Comparison of ENCODE assay signal across 21 cellular contexts in genomic region chr9:75282047-75282446, GRCh38.
DNase-seq lines count a peak whose midpoint lies in the region; ATAC-seq, FAIRE-seq and TF ChIP-seq lines count a peak whose summit lies in the region.
"Had no signal": no experiment of that assay in that cellular context is flagged by ENCODE, and none has a peak within 500 bp of the region (broad histone marks: within the 10 kb centered on the region; RNA-seq: fewer than 3 reads in every experiment).

No MANE protein-coding gene starts in this region.

- H3K4me2 ChIP-seq in HepG2 (ENCODE audit: low read depth, low read length) (no peak overlapping the region), K562 (ENCODE audit: insufficient read depth, low read length) (no peak overlapping the region)
- H3K4me2 ChIP-seq: BLaER1 had no signal

- H3K4me1 ChIP-seq in HepG2 (ENCODE audit: insufficient read depth, low read length) (no peaks in the 10 kb centered on the region), right lobe of liver (no peaks in the 10 kb centered on the region), K562 (replicated peaks in 1 of 2; ENCODE audit: control insufficient read depth in 2 of 2, insufficient read depth in 2 of 2, low read length in 2 of 2) (no peaks in the 10 kb centered on the region), kidney (ENCODE audit: control insufficient read depth in 1 of 2, insufficient read depth in 1 of 2, low read depth in 1 of 2, low read length in 2 of 2) (no peaks in the 10 kb centered on the region)
- H3K4me1 ChIP-seq: BE2C, Caco-2 had no signal

- CTCF ChIA-PET in HepG2 (lab: Yijun Ruan, JAX; ENCODE audit: low intra/inter-chr PET ratio, low total read pairs), result no interaction called here
- CTCF ChIA-PET in K562 (lab: Yijun Ruan, JAX; ENCODE audit: low intra/inter-chr PET ratio), result no interaction called here

- in situ Hi-C loops in HepG2 (cut with HindIII; ENCODE audit: extremely low pct_ligation_motif_present, low pct_unique_long_range_greater_than_20kb) (loop anchor here (25.0 kb wide), 1 partner anchor 555 kb away; no protein-coding TSS in a partner anchor), K562 (cut with MboI) (no loop called here)

- TF ChIP-seq EP300 in HepG2 (IDR thresholded peaks at IDR 0.05; ENCODE audit: low read depth in 2 of 2, low read length in 2 of 2), result no peak
- no peak for TF ChIP-seq EP300 in HepG2 (CRISPR knock-in tag; IDR thresholded peaks at IDR 0.05; ENCODE audit: borderline replicate concordance)
- TF ChIP-seq EP300 in K562 (IDR thresholded peaks at IDR 0.05; ENCODE audit: low read length), result no peak

- TF ChIP-seq CTCF in HepG2 (CRISPR knock-in tag; IDR thresholded peaks at IDR 0.05) (no peak), right lobe of liver (IDR thresholded peaks at IDR 0.05) (no peak), K562 (IDR thresholded peaks at IDR 0.05 in 2 of 3, conservative IDR thresholded peaks at IDR 0.05 in 1 of 3; ENCODE audit: insufficient read depth in 2 of 3, low read depth in 1 of 3, low read length in 3 of 3) (no peak), kidney (IDR thresholded peaks at IDR 0.05; ENCODE audit: borderline replicate concordance, extremely low read depth, insufficient read depth) (no peak)

- H3K36me3 ChIP-seq in HepG2 (replicated peaks in 1 of 2; ENCODE audit: control insufficient read depth in 1 of 2, insufficient read depth in 2 of 2, low read length in 2 of 2) (no peaks in the 10 kb centered on the region), right lobe of liver (no peaks in the 10 kb centered on the region), K562 (ENCODE audit: control insufficient read depth, insufficient read depth, low read length) (no peaks in the 10 kb centered on the region), kidney (ENCODE audit: control insufficient read depth in 1 of 2, insufficient read depth in 2 of 2, low read length in 2 of 2) (no peaks in the 10 kb centered on the region)
- H3K36me3 ChIP-seq: BE2C, BLaER1 had no signal

- BruUV-seq in HepG2 (replicated peaks; lab: Mats Ljungman, UMichigan) (no TSS peak), K562 (replicated peaks; lab: Mats Ljungman, UMichigan) (no TSS peak)

- H3K9me3 ChIP-seq in HepG2 (ENCODE audit: low read length), result no peaks in the 10 kb centered on the region
- no peaks in the 10 kb centered on the region for H3K9me3 ChIP-seq in right lobe of liver
- no peaks in the 10 kb centered on the region for H3K9me3 ChIP-seq in K562 (replicated peaks; ENCODE audit: control insufficient read depth, insufficient read depth, low read depth, low read length)
- H3K9me3 ChIP-seq in kidney (ENCODE audit: control insufficient read depth in 1 of 2, low read length in 2 of 2), result peaks cover 0 to 3% of the 10 kb centered on the region in 2 donors
- H3K9me3 ChIP-seq: BE2C, Caco-2 had no signal

- H3K4me3 ChIP-seq in HepG2 (replicated peaks in 1 of 3; ENCODE audit: insufficient read depth in 1 of 3, low read depth in 2 of 3, low read length in 3 of 3) (no peak overlapping the region), right lobe of liver (no peak overlapping the region), K562 (no peak overlapping the region), kidney (ENCODE audit: low read length in 2 of 2) (no peak overlapping the region)
- H3K4me3 ChIP-seq: BLaER1 had no signal

- 6% methylated on average over 1 of the region's 1 CpG for WGBS in HepG2 (ENCODE audit: low lambda C conversion rate)
- 91% methylated on average over 1 of the region's 1 CpG for WGBS in right lobe of liver (ENCODE audit: insufficient coverage, low coverage, low lambda C conversion rate, missing lambda C conversion rate)
- 0% methylated on average over 1 of the region's 1 CpG for WGBS in K562 (ENCODE audit: insufficient coverage, low coverage, missing lambda C conversion rate)

- POLR2A ChIA-PET in HepG2 (lab: Yijun Ruan, JAX) (interaction anchor here (0.5 kb wide), 1 partner anchor 1196 kb away, joined by 3 read pairs; no protein-coding TSS in a partner anchor), K562 (lab: Yijun Ruan, JAX) (no interaction called here)

- H3K9me1 ChIP-seq in K562 (ENCODE audit: control insufficient read depth, insufficient read depth, low read length), result no peaks in the 10 kb centered on the region

- TF ChIP-seq POLR2A in HepG2 (IDR thresholded peaks at IDR 0.05; ENCODE audit: insufficient read depth in 1 of 2, low read depth in 2 of 2, low read length in 2 of 2) (no peak), right lobe of liver (IDR thresholded peaks at IDR 0.05) (no peak), K562 (conservative IDR thresholded peaks at IDR 0.05) (no peak)

- DNase-seq in HepG2 (ENCODE audit: low spot score) (no peak), right lobe of liver (no peak), K562 (ENCODE audit: extremely low read depth in 1 of 4, low spot score in 3 of 4) (no peak), kidney (no peak), C1 segment of cervical spinal cord (lab: John Stamatoyannopoulos, UW) (no peak), EL (no peak)
- DNase-seq: ACHN; BE2C; Caco-2; Calu3; CD4-positive, alpha-beta T cell; CD8-positive, alpha-beta T cell; DMS79 treated with DMSO at 0.1 percent for 48 hours; GF-D8 had no signal

- ATAC-seq in HepG2 (no peak), right lobe of liver (no peak), K562 (no peak)
- ATAC-seq: CD8-positive, alpha-beta T cell had no signal

- H3K79me2 ChIP-seq in HepG2 (ENCODE audit: insufficient read depth, low read length) (no peaks in the 10 kb centered on the region), K562 (ENCODE audit: control insufficient read depth, insufficient read depth, low read length) (no peaks in the 10 kb centered on the region)

- TF ChIP-seq RAD21 in HepG2 (CRISPR knock-in tag; IDR thresholded peaks at IDR 0.05) (no peak), K562 (CRISPR knock-in tag; conservative IDR thresholded peaks at IDR 0.05 in 1 of 2, IDR thresholded peaks at IDR 0.05 in 1 of 2) (no peak)

- H4K20me1 ChIP-seq in HepG2 (ENCODE audit: insufficient read depth, low read length) (no peaks in the 10 kb centered on the region), K562 (replicated peaks; ENCODE audit: control insufficient read depth, insufficient read depth, low read length) (no peaks in the 10 kb centered on the region)
- H4K20me1 ChIP-seq: BLaER1 had no signal

- H2AFZ ChIP-seq in HepG2 (ENCODE audit: low read length) (no peak overlapping the region), K562 (ENCODE audit: low read depth, low read length) (no peak overlapping the region)

- no peaks in the 10 kb centered on the region for H3K27me3 ChIP-seq in HepG2 (ENCODE audit: control insufficient read depth in 1 of 2, insufficient read depth in 2 of 2, low read length in 2 of 2)
- no peaks in the 10 kb centered on the region for H3K27me3 ChIP-seq in right lobe of liver
- no peaks in the 10 kb centered on the region for H3K27me3 ChIP-seq in K562 (ENCODE audit: control insufficient read depth in 2 of 2, insufficient read depth in 2 of 2, low read length in 2 of 2)
- H3K27me3 ChIP-seq: BE2C, BLaER1 had no signal

- H3K27ac ChIP-seq in HepG2 (ENCODE audit: extremely low read length, insufficient read depth, low read length) (no peak overlapping the region), right lobe of liver (no peak overlapping the region), K562 (ENCODE audit: extremely low read depth, low read depth, low read length) (no peak overlapping the region), kidney (ENCODE audit: low read depth in 2 of 2, low read length in 2 of 2) (no peak overlapping the region)
- H3K27ac ChIP-seq: 22Rv1, BLaER1, C4-2B had no signal

- H3K9ac ChIP-seq in HepG2 (ENCODE audit: insufficient read depth, low read depth, low read length), result no peak overlapping the region
- no peak overlapping the region for H3K9ac ChIP-seq in K562 (ENCODE audit: insufficient read depth in 1 of 2, low read depth in 2 of 2, low read length in 2 of 2)
- H3K9ac ChIP-seq in kidney (ENCODE audit: low read length in 2 of 2), result no peak overlapping the region
- H3K9ac ChIP-seq: BLaER1 had no signal

- intact Hi-C loops in HepG2 (cut with micrococcal nuclease; ENCODE audit: unreplicated experiment), result no loop called here
- intact Hi-C loops in right lobe of liver (cut with DNase I), result no loop called here
- intact Hi-C loops in K562 (cut with micrococcal nuclease), result no loop called here
- intact Hi-C loops in kidney (cut with DNase I), result no loop called here

- no peak for FAIRE-seq in HepG2 (lab: Jason Lieb, UNC)
- FAIRE-seq in K562 (lab: Jason Lieb, UNC), result no peak
- peak; percentile 47 for FAIRE-seq in kidney (lab: Jason Lieb, UNC)
- FAIRE-seq: D721Med, G401.6, GM12891, GM19239 had no signal

TF ChIP-seq in HepG2, 621 proteins besides CTCF, POLR2A, EP300 and RAD21 (continues in another document):
- no peak for TF ChIP-seq ZNF710 (CRISPR knock-in tag; IDR thresholded peaks at IDR 0.05; ENCODE audit: borderline replicate concordance)

TF ChIP-seq in K562, 482 proteins besides CTCF, POLR2A, EP300 and RAD21:
- TF ChIP-seq HLTF (IDR thresholded peaks at IDR 0.05) (no peak), ZNF316 (IDR thresholded peaks at IDR 0.05) (peak; percentile 61), C11orf30 (IDR thresholded peaks at IDR 0.05; ENCODE audit: low read depth) (peak; percentile 17; the same call in 1 of the 2 replicates)
TF ChIP-seq in K562: peak in this region for 2.

Comparison
In these comparisons a context has a peak if more than half of its experiments do, and no peak if none do; other contexts are left out.
1. Of the 241 proteins assayed by ChIP-seq in both HepG2 and K562: peak only in HepG2: MAFF and MAFK; only in K562: none; in both: none; in neither: 239.